ENCODE assay signal across 19 cellular contexts in genomic region chr11:131671764-131672163, GRCh38.
DNase-seq lines count a peak whose midpoint lies in the region; ATAC-seq, FAIRE-seq and TF ChIP-seq lines count a peak whose summit lies in the region.
"Had no signal": no experiment of that assay in that cellular context is flagged by ENCODE, and none has a peak within 500 bp of the region (broad histone marks: within the 10 kb centered on the region; RNA-seq: fewer than 3 reads in every experiment).

No MANE protein-coding gene starts in this region.

- FAIRE-seq in HepG2 (lab: Jason Lieb, UNC) = no peak
- FAIRE-seq: A549 had no signal

- CTCF ChIA-PET in HepG2 (lab: Yijun Ruan, JAX; ENCODE audit: low intra/inter-chr PET ratio, low total read pairs) = no interaction called here

- H3K9ac ChIP-seq in HepG2 (ENCODE audit: insufficient read depth, low read depth, low read length) = no peak overlapping the region

- no peaks in the 10 kb centered on the region for H3K36me3 Mint-ChIP-seq in chondrocyte (ENCODE audit: low read depth)
- H3K36me3 Mint-ChIP-seq in nephron (ENCODE audit: low read depth) = no peaks in the 10 kb centered on the region
- no peaks in the 10 kb centered on the region for H3K36me3 Mint-ChIP-seq in stimulated activated memory B cell treated with anti-CD40 and anti-IgM and Interleukin-4, amounts not matched to agents 10 μg/mL and 1 μg/mL and 100 μg/mL, for 72 hours
- H3K36me3 Mint-ChIP-seq: CD8-positive, alpha-beta T cell had no signal

- in situ Hi-C loops in HepG2 (cut with HindIII; ENCODE audit: extremely low pct_ligation_motif_present, low pct_unique_long_range_greater_than_20kb) = loop anchor here (5.0 to 10.0 kb wide), 4 partner anchors 89 to 749 kb away; no protein-coding TSS in a partner anchor

- H3K79me2 ChIP-seq in HepG2 (ENCODE audit: insufficient read depth, low read length) = no peaks in the 10 kb centered on the region

- peaks cover 0 to 6% of the 10 kb centered on the region in 2 experiments; a peak in 3 of 5 replicates for H3K27me3 ChIP-seq in HepG2 (ENCODE audit: control insufficient read depth in 1 of 2, insufficient read depth in 2 of 2, low read length in 2 of 2)
- no peaks in the 10 kb centered on the region for H3K27me3 ChIP-seq in right lobe of liver
- H3K27me3 ChIP-seq in thyroid gland = no peaks in the 10 kb centered on the region

- H3K27me3 Mint-ChIP-seq in chondrocyte (ENCODE audit: low read depth) = peaks cover 11% of the 10 kb centered on the region
- H3K27me3 Mint-ChIP-seq in nephron (ENCODE audit: low read depth) = peaks cover 17% of the 10 kb centered on the region
- H3K27me3 Mint-ChIP-seq in stimulated activated memory B cell treated with anti-CD40 and anti-IgM and Interleukin-4, amounts not matched to agents 10 μg/mL and 1 μg/mL and 100 μg/mL, for 72 hours = no peaks in the 10 kb centered on the region

- DNase-seq in HepG2 (ENCODE audit: low spot score) = no peak
- DNase-seq in right lobe of liver = no peak
- no peak for DNase-seq in chondrocyte (ENCODE audit: low spot score)
- DNase-seq in thyroid gland = peak; percentile 56 to 66
- DNase-seq in AG08396 (ENCODE audit: low spot score) = no peak
- no peak for DNase-seq in NCI-H146 (lab: John Stamatoyannopoulos, UW)
- DNase-seq: activated CD8-positive, alpha-beta memory T cell treated with anti-CD3 and anti-CD28 coated beads, Interleukin-2, amount 50 U/mL, for 4 hours; activated naive CD4-positive, alpha-beta T cell treated with anti-CD3 and anti-CD28 coated beads for 36 hours; CD8-positive, alpha-beta T cell; Kasumi-1; kidney glomerular epithelial cell; NCI-H510A treated with DMSO at 0.1 percent for 48 hours had no signal

- H3K9me3 Mint-ChIP-seq in chondrocyte (ENCODE audit: low read depth) = no peaks in the 10 kb centered on the region
- H3K9me3 Mint-ChIP-seq in nephron = no peaks in the 10 kb centered on the region
- H3K9me3 Mint-ChIP-seq in stimulated activated memory B cell treated with anti-CD40 and anti-IgM and Interleukin-4, amounts not matched to agents 10 μg/mL and 1 μg/mL and 100 μg/mL, for 72 hours = no peaks in the 10 kb centered on the region
- H3K9me3 Mint-ChIP-seq: activated naive CD4-positive, alpha-beta T cell treated with anti-CD3 and anti-CD28 coated beads for 36 hours; CD8-positive, alpha-beta T cell had no signal

- TF ChIP-seq RAD21 in HepG2 (CRISPR knock-in tag; IDR thresholded peaks at IDR 0.05) = no peak

- H4K20me1 ChIP-seq in HepG2 (ENCODE audit: insufficient read depth, low read length) = no peaks in the 10 kb centered on the region

- no peak overlapping the region for H2AFZ ChIP-seq in HepG2 (ENCODE audit: low read length)

- no TSS peak for BruUV-seq in HepG2 (replicated peaks; lab: Mats Ljungman, UMichigan)

- 3% methylated on average over 6 of the region's 12 CpGs for WGBS in HepG2 (ENCODE audit: low lambda C conversion rate)
- WGBS in right lobe of liver (ENCODE audit: insufficient coverage, low coverage, low lambda C conversion rate, missing lambda C conversion rate) = 67% methylated on average over 3 of the region's 12 CpGs
- WGBS in thyroid gland, 2 donors = 27 to 39% methylated on average over 8 to 12 of the region's 12 CpGs

- TF ChIP-seq POLR2A in HepG2 (IDR thresholded peaks at IDR 0.05; ENCODE audit: insufficient read depth in 1 of 2, low read depth in 2 of 2, low read length in 2 of 2) (no peak), right lobe of liver (IDR thresholded peaks at IDR 0.05) (no peak), thyroid gland (IDR thresholded peaks at IDR 0.05) (no peak)

- H3K27ac Mint-ChIP-seq in chondrocyte (ENCODE audit: unreplicated experiment) (no peak overlapping the region), nephron (no peak overlapping the region)
- H3K27ac Mint-ChIP-seq in stimulated activated memory B cell treated with anti-CD40 and anti-IgM and Interleukin-4, amounts not matched to agents 10 μg/mL and 1 μg/mL and 100 μg/mL, for 72 hours = no peak overlapping the region
- H3K27ac Mint-ChIP-seq: activated naive CD4-positive, alpha-beta T cell treated with anti-CD3 and anti-CD28 coated beads for 36 hours; CD8-positive, alpha-beta T cell had no signal

- H3K4me1 ChIP-seq in HepG2 (ENCODE audit: insufficient read depth, low read length) = no peaks in the 10 kb centered on the region
- H3K4me1 ChIP-seq in right lobe of liver = no peaks in the 10 kb centered on the region
- H3K4me1 ChIP-seq in thyroid gland = peaks cover 0 to 8% of the 10 kb centered on the region in 2 donors
- H3K4me1 ChIP-seq: A549 had no signal

- TF ChIP-seq CTCF in HepG2 (CRISPR knock-in tag; IDR thresholded peaks at IDR 0.05) (peak; percentile 51), right lobe of liver (IDR thresholded peaks at IDR 0.05) (no peak), chondrocyte (IDR thresholded peaks at IDR 0.05) (peak; percentile 40), nephron (IDR thresholded peaks at IDR 0.05; ENCODE audit: unreplicated experiment in 3 of 3) (peak; percentile 27 to 44 (median 40)), thyroid gland (IDR thresholded peaks at IDR 0.05) (peak in 4 of 6 experiments; percentile 16 to 60 (median 46))

- POLR2A ChIA-PET in HepG2 (lab: Yijun Ruan, JAX) = no interaction called here

- peaks cover 27% of the 10 kb centered on the region for H3K4me1 Mint-ChIP-seq in chondrocyte (ENCODE audit: low read depth)
- peaks cover 26% of the 10 kb centered on the region for H3K4me1 Mint-ChIP-seq in nephron
- H3K4me1 Mint-ChIP-seq in stimulated activated memory B cell treated with anti-CD40 and anti-IgM and Interleukin-4, amounts not matched to agents 10 μg/mL and 1 μg/mL and 100 μg/mL, for 72 hours = peaks cover 7% of the 10 kb centered on the region

- H3K4me2 ChIP-seq in HepG2 (ENCODE audit: low read depth, low read length) = no peak overlapping the region
- H3K4me2 ChIP-seq: A549 had no signal

- intact Hi-C loops in HepG2 (cut with micrococcal nuclease; ENCODE audit: unreplicated experiment) (no loop called here), right lobe of liver (cut with DNase I) (loop anchor here in 1 of 2 donors (10.0 kb wide), 2 partner anchors 607 to 747 kb away; no protein-coding TSS in a partner anchor), thyroid gland (cut with DNase I) (loop anchor here (10.0 kb wide), 2 partner anchors 107 to 607 kb away; no protein-coding TSS in a partner anchor)

- H3K27ac ChIP-seq in HepG2 (ENCODE audit: extremely low read length, insufficient read depth, low read length) (no peak overlapping the region), right lobe of liver (no peak overlapping the region), thyroid gland (no peak overlapping the region)
- H3K27ac ChIP-seq: A549, cardiac muscle cell, epithelial cell of prostate, HL-60 had no signal

- H3K36me3 ChIP-seq in HepG2 (replicated peaks in 1 of 2; ENCODE audit: control insufficient read depth in 1 of 2, insufficient read depth in 2 of 2, low read length in 2 of 2) (no peaks in the 10 kb centered on the region), right lobe of liver (no peaks in the 10 kb centered on the region), thyroid gland (no peaks in the 10 kb centered on the region)
- H3K36me3 ChIP-seq: cardiac muscle cell had no signal

- H3K9me3 ChIP-seq in HepG2 (ENCODE audit: low read length) (no peaks in the 10 kb centered on the region), right lobe of liver (no peaks in the 10 kb centered on the region), thyroid gland (no peaks in the 10 kb centered on the region)
- H3K9me3 ChIP-seq: A549 had no signal

- TF ChIP-seq EP300 in HepG2 (IDR thresholded peaks at IDR 0.05; ENCODE audit: low read depth in 2 of 2, low read length in 2 of 2) = no peak
- no peak for TF ChIP-seq EP300 in HepG2 (CRISPR knock-in tag; IDR thresholded peaks at IDR 0.05; ENCODE audit: borderline replicate concordance)

- H3K4me3 ChIP-seq in HepG2 (replicated peaks in 1 of 3; ENCODE audit: insufficient read depth in 1 of 3, low read depth in 2 of 3, low read length in 3 of 3) (no peak overlapping the region), right lobe of liver (no peak overlapping the region), thyroid gland (replicated peaks in 1 of 3) (no peak overlapping the region)
- H3K4me3 ChIP-seq: A549, cardiac muscle cell had no signal

- H3K4me3 Mint-ChIP-seq in chondrocyte (ENCODE audit: unreplicated experiment) (no peak overlapping the region), nephron (no peak overlapping the region)
- no peak overlapping the region for H3K4me3 Mint-ChIP-seq in stimulated activated memory B cell treated with anti-CD40 and anti-IgM and Interleukin-4, amounts not matched to agents 10 μg/mL and 1 μg/mL and 100 μg/mL, for 72 hours
- H3K4me3 Mint-ChIP-seq: activated naive CD4-positive, alpha-beta T cell treated with anti-CD3 and anti-CD28 coated beads for 36 hours; CD8-positive, alpha-beta T cell had no signal

- ATAC-seq in HepG2 (peak; percentile 78), right lobe of liver (no peak)
- ATAC-seq in stimulated activated memory B cell treated with anti-CD40 and anti-IgM and Interleukin-4, amounts not matched to agents 10 μg/mL and 1 μg/mL and 100 μg/mL, for 72 hours = no peak
- ATAC-seq: A549; activated CD4-positive, CD25-positive, alpha-beta regulatory T cell treated with anti-CD3 and anti-CD28 coated beads, Interleukin-2, amount 50 U/mL, for 24 hours; CD8-positive, alpha-beta T cell had no signal

TF ChIP-seq in HepG2, 621 proteins besides CTCF, POLR2A, EP300 and RAD21 (continues in another document):
- TF ChIP-seq SKI (IDR thresholded peaks at IDR 0.05; ENCODE audit: partially characterized antibody) = no peak
- no peak for TF ChIP-seq ZFP91 (CRISPR knock-in tag; IDR thresholded peaks at IDR 0.05; ENCODE audit: borderline replicate concordance)

Comparison
In these comparisons a context has a peak if more than half of its experiments do, and no peak if none do; other contexts are left out.
1. CTCF ChIP-seq: peak in HepG2 (single experiment), chondrocyte (single experiment), nephron (3 of 3) and thyroid gland (4 of 6); none in right lobe of liver (0 of 4).
2. DNase-seq: peak in thyroid gland (2 of 2); none in HepG2 (single experiment), right lobe of liver (0 of 3), chondrocyte (single experiment), AG08396 (single experiment) and NCI-H146 (single experiment).